ENCODE assay signal across 10 cellular contexts in genomic region chr4:98838977-98839618, GRCh38.
DNase-seq lines count a peak whose midpoint lies in the region; ATAC-seq and TF ChIP-seq lines count a peak whose summit lies in the region.
"Had no signal": no experiment of that assay in that cellular context is flagged by ENCODE, and none has a peak within 500 bp of the region (broad histone marks: within the 10 kb centered on the region; RNA-seq: fewer than 3 reads in every experiment).

No MANE protein-coding gene starts in this region.

- TF ChIP-seq POLR2A in gastroesophageal sphincter (IDR thresholded peaks at IDR 0.05) (no peak), transverse colon (IDR thresholded peaks at IDR 0.05) (no peak)

- peak; percentile 1 for DNase-seq in NCI-H510A treated with DMSO at 0.1 percent for 48 hours (lab: John Stamatoyannopoulos, UW)
- DNase-seq in NCI-H510A (lab: John Stamatoyannopoulos, UW), result no peak
- DNase-seq in SK-MEL-5 (ENCODE audit: low read depth, low spot score), result peak; percentile 35
- DNase-seq in smooth muscle cell (lab: John Stamatoyannopoulos, UW; ENCODE audit: unreplicated experiment), result no peak
- no peak for DNase-seq in mucosa of gallbladder (ENCODE audit: low spot score)
- DNase-seq in NCI-H1436 (lab: John Stamatoyannopoulos, UW), result no peak
- no peak for DNase-seq in transverse colon
- DNase-seq: NCI-H1694 treated with DMSO at 0.1 percent for 48 hours had no signal

- H3K9ac ChIP-seq in smooth muscle cell (ENCODE audit: low read depth), result no peak overlapping the region

- in situ Hi-C loops in SK-MEL-5 (cut with HindIII; ENCODE audit: low pct_unique_long_range_greater_than_20kb, low sequenced_read_pairs), result no loop called here
- in situ Hi-C loops in transverse colon (cut with MboI; ENCODE audit: low pct_ligation_motif_present in 1 of 4, low pct_unique_long_range_greater_than_20kb in 1 of 4, low sequenced_read_pairs in 3 of 4), result loop anchor here in 1 of 4 donors (25.0 kb wide), 1 partner anchor 677 kb away; no protein-coding TSS in a partner anchor

- WGBS in gastroesophageal sphincter (ENCODE audit: low coverage in 1 of 2), 2 donors, result 25 to 33% methylated on average over 4 to 5 of the region's 5 CpGs
- 58% methylated on average over 5 of the region's 5 CpGs for WGBS in smooth muscle cell (ENCODE audit: low lambda C conversion rate)
- 49 to 57% methylated on average over 5 of the region's 5 CpGs for WGBS in transverse colon (ENCODE audit: low coverage in 1 of 2), 2 donors

- no peak overlapping the region for H3K4me3 ChIP-seq in gastroesophageal sphincter
- H3K4me3 ChIP-seq in smooth muscle cell, result no peak overlapping the region
- H3K4me3 ChIP-seq in transverse colon, result no peak overlapping the region

- no peaks in the 10 kb centered on the region for H3K4me1 ChIP-seq in gastroesophageal sphincter
- no peaks in the 10 kb centered on the region for H3K4me1 ChIP-seq in smooth muscle cell (ENCODE audit: low read depth)
- H3K4me1 ChIP-seq in transverse colon, result no peaks in the 10 kb centered on the region

- H2AFZ ChIP-seq in smooth muscle cell (ENCODE audit: low read depth), result peak overlapping the region; percentile 26

- peak; percentile 43 for ATAC-seq in gastroesophageal sphincter

- intact Hi-C loops in transverse colon (cut with DNase I; ENCODE audit: low total_unique reads), result no loop called here

- H3K36me3 ChIP-seq in gastroesophageal sphincter, result no peaks in the 10 kb centered on the region
- no peaks in the 10 kb centered on the region for H3K36me3 ChIP-seq in smooth muscle cell (ENCODE audit: low read depth)
- H3K36me3 ChIP-seq in transverse colon, result no peaks in the 10 kb centered on the region

- no peaks in the 10 kb centered on the region for H4K20me1 ChIP-seq in smooth muscle cell (ENCODE audit: low read depth)

- TF ChIP-seq CTCF in gastroesophageal sphincter (IDR thresholded peaks at IDR 0.05) (no peak), smooth muscle cell (IDR thresholded peaks at IDR 0.05; ENCODE audit: borderline replicate concordance, insufficient read depth, poor library complexity, severe bottlenecking) (no peak), transverse colon (IDR thresholded peaks at IDR 0.05) (no peak)

- H3K27ac ChIP-seq in gastroesophageal sphincter, result no peak overlapping the region
- H3K27ac ChIP-seq in smooth muscle cell (ENCODE audit: low read depth), result no peak overlapping the region
- no peak overlapping the region for H3K27ac ChIP-seq in transverse colon
- H3K27ac ChIP-seq: epithelial cell of prostate had no signal

- no peak for TF ChIP-seq EP300 in gastroesophageal sphincter (IDR thresholded peaks at IDR 0.05)
- no peak for TF ChIP-seq EP300 in transverse colon (IDR thresholded peaks at IDR 0.05; ENCODE audit: low read depth)

- H3K4me2 ChIP-seq in smooth muscle cell, result peak overlapping the region; percentile 16

- H3K27me3 ChIP-seq in gastroesophageal sphincter (no peaks in the 10 kb centered on the region), smooth muscle cell (ENCODE audit: low read depth) (no peaks in the 10 kb centered on the region), transverse colon (no peaks in the 10 kb centered on the region)

- H3K79me2 ChIP-seq in smooth muscle cell (ENCODE audit: low read depth), result no peaks in the 10 kb centered on the region

- H3F3A ChIP-seq in smooth muscle cell (ENCODE audit: low read depth), result no peaks in the 10 kb centered on the region

- H3K9me3 ChIP-seq in gastroesophageal sphincter (no peaks in the 10 kb centered on the region), smooth muscle cell (replicated peaks; ENCODE audit: low read depth) (no peaks in the 10 kb centered on the region), transverse colon (no peaks in the 10 kb centered on the region)

Comparison
In these comparisons a context has a peak if more than half of its experiments do, and no peak if none do; other contexts are left out.
1. DNase-seq: peak in NCI-H510A treated with DMSO at 0.1 percent for 48 hours (single experiment) and SK-MEL-5 (single experiment); none in NCI-H510A (single experiment), smooth muscle cell (single experiment), mucosa of gallbladder (single experiment), NCI-H1436 (single experiment) and transverse colon (single experiment).